Comparison of ENCODE assay signal across 1 cellular context in genomic region chr14:94051115-94051514, GRCh38.
TF ChIP-seq lines count a peak whose summit lies in the region.

No MANE protein-coding gene starts in this region.

TF ChIP-seq in GM23338, 12 proteins besides CTCF, POLR2A, EP300 and RAD21 (continued from another document):
- TF ChIP-seq, protein P1, sequence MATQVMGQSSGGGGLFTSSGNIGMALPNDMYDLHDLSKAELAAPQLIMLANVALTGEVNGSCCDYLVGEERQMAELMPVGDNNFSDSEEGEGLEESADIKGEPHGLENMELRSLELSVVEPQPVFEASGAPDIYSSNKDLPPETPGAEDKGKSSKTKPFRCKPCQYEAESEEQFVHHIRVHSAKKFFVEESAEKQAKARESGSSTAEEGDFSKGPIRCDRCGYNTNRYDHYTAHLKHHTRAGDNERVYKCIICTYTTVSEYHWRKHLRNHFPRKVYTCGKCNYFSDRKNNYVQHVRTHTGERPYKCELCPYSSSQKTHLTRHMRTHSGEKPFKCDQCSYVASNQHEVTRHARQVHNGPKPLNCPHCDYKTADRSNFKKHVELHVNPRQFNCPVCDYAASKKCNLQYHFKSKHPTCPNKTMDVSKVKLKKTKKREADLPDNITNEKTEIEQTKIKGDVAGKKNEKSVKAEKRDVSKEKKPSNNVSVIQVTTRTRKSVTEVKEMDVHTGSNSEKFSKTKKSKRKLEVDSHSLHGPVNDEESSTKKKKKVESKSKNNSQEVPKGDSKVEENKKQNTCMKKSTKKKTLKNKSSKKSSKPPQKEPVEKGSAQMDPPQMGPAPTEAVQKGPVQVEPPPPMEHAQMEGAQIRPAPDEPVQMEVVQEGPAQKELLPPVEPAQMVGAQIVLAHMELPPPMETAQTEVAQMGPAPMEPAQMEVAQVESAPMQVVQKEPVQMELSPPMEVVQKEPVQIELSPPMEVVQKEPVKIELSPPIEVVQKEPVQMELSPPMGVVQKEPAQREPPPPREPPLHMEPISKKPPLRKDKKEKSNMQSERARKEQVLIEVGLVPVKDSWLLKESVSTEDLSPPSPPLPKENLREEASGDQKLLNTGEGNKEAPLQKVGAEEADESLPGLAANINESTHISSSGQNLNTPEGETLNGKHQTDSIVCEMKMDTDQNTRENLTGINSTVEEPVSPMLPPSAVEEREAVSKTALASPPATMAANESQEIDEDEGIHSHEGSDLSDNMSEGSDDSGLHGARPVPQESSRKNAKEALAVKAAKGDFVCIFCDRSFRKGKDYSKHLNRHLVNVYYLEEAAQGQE (IDR thresholded peaks at IDR 0.05; ENCODE audit: unreplicated experiment) = no peak
- TF ChIP-seq EZH2phosphoT487 (IDR thresholded peaks at IDR 0.05; ENCODE audit: unreplicated experiment) = no peak
- no peak for TF ChIP-seq ZNF114 (CRISPR knock-in tag; IDR thresholded peaks at IDR 0.05)
- no peak for TF ChIP-seq EZH2 (IDR thresholded peaks at IDR 0.05; ENCODE audit: low read depth, unreplicated experiment)
- TF ChIP-seq ZNF331 (CRISPR knock-in tag; IDR thresholded peaks at IDR 0.05; ENCODE audit: low read depth) = no peak
- no peak for TF ChIP-seq ZNF462 (CRISPR knock-in tag; IDR thresholded peaks at IDR 0.05)
- no peak for TF ChIP-seq ETS1 (IDR thresholded peaks at IDR 0.05)
- no peak for TF ChIP-seq CREB1 (CRISPR knock-in tag; IDR thresholded peaks at IDR 0.05; ENCODE audit: low read depth)
- no peak for TF ChIP-seq STAT1 (IDR thresholded peaks at IDR 0.05; ENCODE audit: unreplicated experiment)
- no peak for TF ChIP-seq POLR2AphosphoS5 (IDR thresholded peaks at IDR 0.05; ENCODE audit: low read depth)
